ENCODE assay signal across 8 cellular contexts in the genomic region with DNA sequence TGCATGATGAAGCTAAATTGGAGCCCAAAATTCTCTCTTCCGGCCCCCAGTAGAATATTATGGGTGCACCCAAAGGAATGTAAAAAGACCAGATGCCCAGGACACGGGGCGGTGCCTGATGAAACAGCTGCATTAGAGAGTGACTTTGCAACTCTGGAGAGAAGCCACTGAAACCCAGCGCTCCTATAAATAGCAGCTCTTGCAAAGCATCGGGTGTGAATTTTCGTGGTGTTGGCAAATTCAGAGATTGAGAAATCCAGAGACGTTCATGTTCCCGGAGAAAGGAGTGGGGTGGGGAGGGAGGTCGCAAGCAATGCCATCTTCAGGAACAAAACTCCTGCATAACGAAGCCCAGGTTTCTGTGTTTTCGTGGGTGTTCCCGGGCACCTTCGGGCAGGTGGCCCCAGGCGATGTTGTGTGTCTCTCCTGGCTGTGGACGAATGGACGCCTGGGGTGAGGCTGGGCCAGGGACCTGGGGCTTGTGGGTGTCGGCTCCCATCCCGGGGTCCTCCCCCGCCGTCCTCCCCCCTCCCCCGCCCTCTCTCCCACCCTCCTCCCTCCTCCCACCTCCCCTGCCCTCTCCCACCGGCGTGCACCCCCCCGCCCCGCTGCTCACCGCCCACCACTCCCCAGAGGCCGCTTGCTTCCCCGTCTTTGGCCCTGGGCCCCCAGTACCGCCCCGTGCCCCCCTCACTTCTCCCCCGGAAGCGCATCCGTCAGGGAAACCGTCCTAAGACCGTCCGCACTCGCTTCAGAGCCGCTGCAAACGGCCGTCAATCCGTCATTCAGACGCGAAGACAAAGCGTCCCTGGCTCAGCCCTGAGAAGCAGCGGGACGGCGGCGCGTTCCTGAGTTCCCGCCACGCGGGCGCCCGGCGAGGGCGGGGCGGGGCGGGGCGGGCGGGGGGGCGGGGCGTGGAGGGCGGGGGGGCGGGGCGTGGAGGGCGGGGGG. TPM values are rescaled to one million over a fixed set of nuclear protein-coding genes. Genes with fewer than 3 reads are reported as not detected.
DNase-seq lines count a peak whose midpoint lies in the region; ATAC-seq, FAIRE-seq and TF ChIP-seq lines count a peak whose summit lies in the region.

No MANE protein-coding gene starts in this region.

- peak overlapping the region; percentile 58 for H3K4me3 ChIP-seq in DOHH2 (ENCODE audit: low read length)
- H3K4me3 ChIP-seq in MG63: peak overlapping the region; percentile 33
- H3K4me3 ChIP-seq in HepG2 (replicated peaks in 1 of 3; ENCODE audit: insufficient read depth in 1 of 3, low read depth in 2 of 3, low read length in 3 of 3): peak overlapping the region; percentile 53 to 70 (median 58)

- in situ Hi-C loops in HepG2 (cut with HindIII; ENCODE audit: extremely low pct_ligation_motif_present, low pct_unique_long_range_greater_than_20kb): no loop called here

- H3F3A ChIP-seq in DOHH2 (ENCODE audit: control insufficient read depth, insufficient read depth): no peaks in the 10 kb centered on the region

- H3K79me2 ChIP-seq in DOHH2 (ENCODE audit: control insufficient read depth, low read length) (no peaks in the 10 kb centered on the region), HepG2 (ENCODE audit: insufficient read depth, low read length) (no peaks in the 10 kb centered on the region)

- H3K36me3 Mint-ChIP-seq in activated CD4-positive, alpha-beta T cell treated with anti-CD3 and anti-CD28 coated beads for 36 hours (ENCODE audit: low read depth): peaks cover 2% of the 10 kb centered on the region

- no TSS peak for BruUV-seq in HepG2 (replicated peaks; lab: Mats Ljungman, UMichigan)

- no peak for TF ChIP-seq RAD21 in HepG2 (CRISPR knock-in tag; IDR thresholded peaks at IDR 0.05)

- TF ChIP-seq CTCF in DOHH2 (IDR thresholded peaks at IDR 0.05; ENCODE audit: low read depth, low read length, poor library complexity, severe bottlenecking) (no peak), HepG2 (CRISPR knock-in tag; IDR thresholded peaks at IDR 0.05) (no peak)

- DNase-seq in MG63 (peak; percentile 62), dermis blood vessel endothelial cell (peak; percentile 20), HepG2 (ENCODE audit: low spot score) (peak; percentile 26)
- peak; percentile 78 for DNase-seq in activated CD4-positive, alpha-beta T cell treated with anti-CD3 and anti-CD28 coated beads for 36 hours
- DNase-seq in stimulated activated CD4-positive, alpha-beta T cell treated with anti-CD3 and anti-CD28 coated beads, Interleukin-4, amount 100 ng/mL, for 4 hours: peak; percentile 50 to 53

- TF ChIP-seq POLR2A in HepG2 (IDR thresholded peaks at IDR 0.05; ENCODE audit: insufficient read depth in 1 of 2, low read depth in 2 of 2, low read length in 2 of 2): peak in 1 of 2 experiments; percentile 46; a peak in 1 of 4 replicates

- H3K9me2 ChIP-seq in DOHH2 (replicated peaks; ENCODE audit: control insufficient read depth, low read length): no peaks in the 10 kb centered on the region

- no peak for FAIRE-seq in HepG2 (lab: Jason Lieb, UNC)

- no peak overlapping the region for H2AFZ ChIP-seq in HepG2 (ENCODE audit: low read length)

- H4K20me1 ChIP-seq in DOHH2 (ENCODE audit: control insufficient read depth, insufficient read depth, low read depth, low read length) (no peaks in the 10 kb centered on the region), HepG2 (ENCODE audit: insufficient read depth, low read length) (no peaks in the 10 kb centered on the region)

- peaks cover 4% of the 10 kb centered on the region for H3K9me3 Mint-ChIP-seq in activated CD4-positive, alpha-beta T cell treated with anti-CD3 and anti-CD28 coated beads for 36 hours (ENCODE audit: low read depth)

- H3K27me3 ChIP-seq in DOHH2 (ENCODE audit: control insufficient read depth, low read length): peaks cover 3% of the 10 kb centered on the region
- no peaks in the 10 kb centered on the region for H3K27me3 ChIP-seq in MG63
- peaks cover 0 to 12% of the 10 kb centered on the region in 2 experiments; a peak in 1 of 5 replicates for H3K27me3 ChIP-seq in HepG2 (ENCODE audit: control insufficient read depth in 1 of 2, insufficient read depth in 2 of 2, low read length in 2 of 2)

- H3K4me1 ChIP-seq in DOHH2 (ENCODE audit: control insufficient read depth, low read length): peaks cover 8% of the 10 kb centered on the region
- peaks cover 39% of the 10 kb centered on the region for H3K4me1 ChIP-seq in HepG2 (ENCODE audit: insufficient read depth, low read length)

- peak overlapping the region; percentile 71 for H3K4me3 Mint-ChIP-seq in activated CD4-positive, alpha-beta T cell treated with anti-CD3 and anti-CD28 coated beads for 36 hours

- H3K27ac ChIP-seq in DOHH2 (ENCODE audit: low read depth, low read length) (no peak overlapping the region), HepG2 (ENCODE audit: extremely low read length, insufficient read depth, low read length) (no peak overlapping the region)

- 6% methylated on average over 35 of the region's 66 CpGs for WGBS in HepG2 (ENCODE audit: low lambda C conversion rate)

- intact Hi-C loops in activated CD4-positive, alpha-beta T cell treated with anti-CD3 and anti-CD28 coated beads for 36 hours (cut with DNase I, micrococcal nuclease): loop anchor here (1.0 to 2.0 kb wide), 5 partner anchors 27 to 74 kb away; partner anchors contain the start of genes BRSK2 (in 1 of the 2) and TOLLIP (in 1 of the 2)
- intact Hi-C loops in HepG2 (cut with micrococcal nuclease; ENCODE audit: unreplicated experiment): no loop called here

- H3K36me3 ChIP-seq in DOHH2 (ENCODE audit: control insufficient read depth, low read length): no peaks in the 10 kb centered on the region
- no peaks in the 10 kb centered on the region for H3K36me3 ChIP-seq in MG63
- H3K36me3 ChIP-seq in HepG2 (replicated peaks in 1 of 2; ENCODE audit: control insufficient read depth in 1 of 2, insufficient read depth in 2 of 2, low read length in 2 of 2): no peaks in the 10 kb centered on the region

- H3K4me2 ChIP-seq in DOHH2 (ENCODE audit: low read length): peak overlapping the region; percentile 46
- peak overlapping the region; percentile 99 for H3K4me2 ChIP-seq in HepG2 (ENCODE audit: low read depth, low read length)

- no peak for TF ChIP-seq EP300 in HepG2 (IDR thresholded peaks at IDR 0.05; ENCODE audit: low read depth in 2 of 2, low read length in 2 of 2)
- TF ChIP-seq EP300 in HepG2 (CRISPR knock-in tag; IDR thresholded peaks at IDR 0.05; ENCODE audit: borderline replicate concordance): no peak

- peaks cover 3% of the 10 kb centered on the region for H3K27me3 Mint-ChIP-seq in activated CD4-positive, alpha-beta T cell treated with anti-CD3 and anti-CD28 coated beads for 36 hours

- H3K4me1 Mint-ChIP-seq in activated CD4-positive, alpha-beta T cell treated with anti-CD3 and anti-CD28 coated beads for 36 hours: peaks cover 15% of the 10 kb centered on the region

- POLR2A ChIA-PET in activated CD4-positive, alpha-beta T cell treated with anti-CD3 and anti-CD28 coated beads for 36 hours (lab: Charles Lee): no interaction called here
- POLR2A ChIA-PET in HepG2 (lab: Yijun Ruan, JAX): no interaction called here

- H3K9me3 ChIP-seq in DOHH2 (ENCODE audit: control insufficient read depth, insufficient read depth, low read length): no peaks in the 10 kb centered on the region
- no peaks in the 10 kb centered on the region for H3K9me3 ChIP-seq in MG63
- no peaks in the 10 kb centered on the region for H3K9me3 ChIP-seq in HepG2 (ENCODE audit: low read length)

- ATAC-seq in activated CD4-positive, alpha-beta T cell treated with anti-CD3 and anti-CD28 coated beads for 36 hours: peak; percentile 76
- ATAC-seq in HepG2: peak; percentile 40
- no peak for ATAC-seq in GM21367 (IDR thresholded peaks at IDR 0.05; ENCODE audit: unreplicated experiment)
- ATAC-seq in HG02840 (IDR thresholded peaks at IDR 0.05; ENCODE audit: low FRiP score, unreplicated experiment): no peak

- peak overlapping the region; percentile 66 for H3K27ac Mint-ChIP-seq in activated CD4-positive, alpha-beta T cell treated with anti-CD3 and anti-CD28 coated beads for 36 hours

- CTCF ChIA-PET in activated CD4-positive, alpha-beta T cell treated with anti-CD3 and anti-CD28 coated beads for 36 hours (lab: Charles Lee): interaction anchor here (0.7 kb wide), 1 partner anchor 53 kb away, joined by 3 read pairs; no protein-coding TSS in a partner anchor
- CTCF ChIA-PET in HepG2 (lab: Yijun Ruan, JAX; ENCODE audit: low intra/inter-chr PET ratio, low total read pairs): no interaction called here

- H3K9ac ChIP-seq in HepG2 (ENCODE audit: insufficient read depth, low read depth, low read length): peak overlapping the region; percentile 60

RNA-seq across cellular contexts. Expression of gene TOLLIP, which starts 26.7 kb away (rescaled TPM):
- total RNA-seq in MG63 (2014; rRNA removed; shearing (Covaris generic); ENCODE audit: low replicate concordance): 20.6 and 27.3 TPM in 2 replicates
- 10 to 100 TPM; 29.6 to 45.8 TPM for total RNA-seq in activated CD4-positive, alpha-beta T cell treated with anti-CD3 and anti-CD28 coated beads for 36 hours
- total RNA-seq in dermis blood vessel endothelial cell (24.8 and 40.6 TPM in 2 replicates), HepG2 (2016; rRNA removed; fragmentation: Illumina TruSeq; extraction: Trizol) (19.4 and 25.9 TPM in 2 replicates)
- total RNA-seq in HepG2 (2016; cell fraction: cytosol; rRNA removed; fragmentation: Illumina TruSeq; extraction: Trizol; ENCODE audit: low read depth): 21.8 and 24.1 TPM in 2 replicates
- total RNA-seq in HepG2 (2016; cell fraction: insoluble cytoplasmic fraction; rRNA removed; fragmentation: Illumina TruSeq; extraction: Trizol): 18.0 and 24.4 TPM in 2 replicates
- total RNA-seq in HepG2 (2016; cell fraction: membrane; rRNA removed; fragmentation: Illumina TruSeq; extraction: Trizol): 16.0 and 17.9 TPM in 2 replicates
- 11.3 and 14.6 TPM in 2 replicates for total RNA-seq in HepG2 (2016; cell fraction: nucleus; rRNA removed; fragmentation: Illumina TruSeq; extraction: Trizol)
- 44.2 and 47.5 TPM in 2 replicates for polyA plus RNA-seq in HepG2 (2011; rRNA removed)
- 27.1 and 38.7 TPM in 2 replicates for polyA plus RNA-seq in HepG2 (2011; cell fraction: cytosol; rRNA removed)
- polyA plus RNA-seq in HepG2 (2011; cell fraction: nucleus; rRNA removed): 59.6 and 61.9 TPM in 2 replicates
- polyA plus RNA-seq in HepG2 (2012): 31.4 and 32.5 TPM in 2 replicates
- 23.1 and 26.1 TPM in 2 replicates for polyA plus RNA-seq in HepG2 (2016; cell fraction: cytosol; fragmentation: Illumina TruSeq; extraction: Trizol; ENCODE audit: low read depth)
- polyA plus RNA-seq in HepG2 (2016; cell fraction: insoluble cytoplasmic fraction; fragmentation: Illumina TruSeq; extraction: Trizol; ENCODE audit: low read depth): 40.7 and 53.4 TPM in 2 replicates
- 25.9 and 29.3 TPM in 2 replicates for polyA plus RNA-seq in HepG2 (2016; cell fraction: membrane; fragmentation: Illumina TruSeq; extraction: Trizol; ENCODE audit: low read depth)
- polyA plus RNA-seq in HepG2 (2016; cell fraction: nucleus; fragmentation: Illumina TruSeq; extraction: Trizol; ENCODE audit: insufficient read depth, low read depth): 27.5 and 35.7 TPM in 2 replicates
- 19.2 and 101 TPM in 2 replicates for polyA minus RNA-seq in HepG2 (2011; rRNA and poly(A)+ RNA removed; ENCODE audit: low replicate concordance)
- 14.2 and 15.4 TPM in 2 replicates for polyA minus RNA-seq in HepG2 (2011; cell fraction: cytosol; rRNA and poly(A)+ RNA removed)
- polyA minus RNA-seq in HepG2 (2011; cell fraction: nucleus; rRNA and poly(A)+ RNA removed): 17.4 and 24.5 TPM in 2 replicates

RNA-seq across cellular contexts. Expression of gene BRSK2, which starts 53.6 kb away (rescaled TPM):
- total RNA-seq in MG63 (2014; rRNA removed; shearing (Covaris generic); ENCODE audit: low replicate concordance): 4.7 and 6.9 TPM in 2 replicates
- 1 to 10 TPM in 1 of 2 experiments, under 1 TPM in 1; 0.96 to 1.2 TPM for total RNA-seq in activated CD4-positive, alpha-beta T cell treated with anti-CD3 and anti-CD28 coated beads for 36 hours
- total RNA-seq in dermis blood vessel endothelial cell (0.23 and 0.51 TPM in 2 replicates), HepG2 (2016; rRNA removed; fragmentation: Illumina TruSeq; extraction: Trizol) (0.84 and 1.1 TPM in 2 replicates)
- total RNA-seq in HepG2 (2016; cell fraction: cytosol; rRNA removed; fragmentation: Illumina TruSeq; extraction: Trizol; ENCODE audit: low read depth): 0.35 and 0.40 TPM in 2 replicates
- 0.19 and 0.93 TPM in 2 replicates for total RNA-seq in HepG2 (2016; cell fraction: insoluble cytoplasmic fraction; rRNA removed; fragmentation: Illumina TruSeq; extraction: Trizol)
- 1.1 and 1.3 TPM in 2 replicates for total RNA-seq in HepG2 (2016; cell fraction: membrane; rRNA removed; fragmentation: Illumina TruSeq; extraction: Trizol)
- total RNA-seq in HepG2 (2016; cell fraction: nucleus; rRNA removed; fragmentation: Illumina TruSeq; extraction: Trizol): 1.3 and 1.7 TPM in 2 replicates
- polyA plus RNA-seq in HepG2 (2011; rRNA removed): 0.74 and 2.3 TPM in 2 replicates
- 0.62 and 0.65 TPM in 2 replicates for polyA plus RNA-seq in HepG2 (2011; cell fraction: cytosol; rRNA removed)
- polyA plus RNA-seq in HepG2 (2011; cell fraction: nucleus; rRNA removed): 7.2 and 9.9 TPM in 2 replicates
- polyA plus RNA-seq in HepG2 (2012): 0.54 and 1.4 TPM in 2 replicates
- 0.18 and 0.59 TPM in 2 replicates for polyA plus RNA-seq in HepG2 (2016; cell fraction: cytosol; fragmentation: Illumina TruSeq; extraction: Trizol; ENCODE audit: low read depth)
- polyA plus RNA-seq in HepG2 (2016; cell fraction: insoluble cytoplasmic fraction; fragmentation: Illumina TruSeq; extraction: Trizol; ENCODE audit: low read depth): 0.59 and 0.72 TPM in 2 replicates
- 0.64 and 0.85 TPM in 2 replicates for polyA plus RNA-seq in HepG2 (2016; cell fraction: membrane; fragmentation: Illumina TruSeq; extraction: Trizol; ENCODE audit: low read depth)
- 1.8 and 3.3 TPM in 2 replicates for polyA plus RNA-seq in HepG2 (2016; cell fraction: nucleus; fragmentation: Illumina TruSeq; extraction: Trizol; ENCODE audit: insufficient read depth, low read depth)
- polyA minus RNA-seq in HepG2 (2011; rRNA and poly(A)+ RNA removed; ENCODE audit: low replicate concordance): 0.62 and 1.2 TPM in 2 replicates
- 0.88 and 1.3 TPM in 2 replicates for polyA minus RNA-seq in HepG2 (2011; cell fraction: cytosol; rRNA and poly(A)+ RNA removed)
- polyA minus RNA-seq in HepG2 (2011; cell fraction: nucleus; rRNA and poly(A)+ RNA removed): 0.90 and 3.0 TPM in 2 replicates

Comparison
In these comparisons a context has a peak if more than half of its experiments do, and no peak if none do; other contexts are left out.
1. DNase-seq: peak in every context shown above with its lines; median percentile 78 in activated CD4-positive, alpha-beta T cell treated with anti-CD3 and anti-CD28 coated beads for 36 hours; 62 in MG63; 52 in stimulated activated CD4-positive, alpha-beta T cell treated with anti-CD3 and anti-CD28 coated beads, Interleukin-4, amount 100 ng/mL, for 4 hours; 26 in HepG2; 20 in dermis blood vessel endothelial cell.
2. ATAC-seq: peak in activated CD4-positive, alpha-beta T cell treated with anti-CD3 and anti-CD28 coated beads for 36 hours (single experiment) and HepG2 (single experiment); none in GM21367 (single experiment) and HG02840 (single experiment).
3. Peak in every context shown above with its lines, with median percentiles within 50 percentile points of each other: H3K4me3 ChIP-seq.